In the genomic region with DNA sequence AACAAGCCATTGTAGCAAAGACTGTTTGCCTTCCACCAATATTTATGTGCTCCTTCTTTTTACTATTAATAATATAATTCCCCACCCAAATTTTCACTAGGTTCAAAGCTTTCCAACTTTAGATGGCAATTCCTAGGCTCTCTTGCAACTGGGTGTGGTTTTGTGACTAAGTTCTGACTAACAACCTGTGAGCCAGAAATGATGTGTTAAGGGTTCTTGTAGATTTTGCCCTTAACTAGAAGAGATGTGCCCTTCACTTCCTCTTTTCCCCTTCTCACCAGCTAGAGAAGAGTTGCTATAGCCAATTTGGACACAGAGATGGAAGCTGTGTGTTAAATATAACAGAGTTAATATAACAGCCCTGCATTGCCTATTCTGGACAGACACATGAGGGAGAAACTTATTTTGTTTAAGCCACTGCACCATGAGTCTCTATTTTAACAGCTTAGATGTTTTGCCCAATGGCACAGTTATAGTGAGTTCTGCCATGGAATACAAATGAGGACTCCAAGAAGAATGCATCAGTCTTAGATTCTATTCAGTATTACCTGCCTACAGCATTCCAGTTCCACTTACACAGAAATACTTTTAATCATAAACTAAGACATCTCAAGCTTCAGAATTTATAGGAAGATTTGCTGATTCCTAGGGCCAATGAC, we compare ENCODE assay signal across 11 cellular contexts.
DNase-seq lines count a peak whose midpoint lies in the region; ATAC-seq and TF ChIP-seq lines count a peak whose summit lies in the region.
"Had no signal": no experiment of that assay in that cellular context is flagged by ENCODE, and none has a peak within 500 bp of the region (broad histone marks: within the 10 kb centered on the region; RNA-seq: fewer than 3 reads in every experiment).

No MANE protein-coding gene starts in this region.

- no peak overlapping the region for H3K27ac Mint-ChIP-seq in activated naive CD4-positive, alpha-beta T cell treated with anti-CD3 and anti-CD28 coated beads for 36 hours
- H3K27ac Mint-ChIP-seq in stimulated activated naive B cell treated with anti-CD40 and anti-IgM and Interleukin-4, amounts not matched to agents 10 μg/mL and 1 μg/mL and 100 μg/mL, for 72 hours = peak overlapping the region; percentile 14
- H3K27ac Mint-ChIP-seq in immature natural killer cell = no peak overlapping the region

- peak; percentile 78 to 89 for ATAC-seq in stimulated activated naive B cell treated with anti-CD40 and anti-IgM and Interleukin-4, amounts not matched to agents 10 μg/mL and 1 μg/mL and 100 μg/mL, for 72 hours (replicated peaks)

- CTCF ChIA-PET in activated naive CD4-positive, alpha-beta T cell treated with anti-CD3 and anti-CD28 coated beads for 36 hours (lab: Charles Lee) = no interaction called here

- H3K36me3 Mint-ChIP-seq in activated naive CD4-positive, alpha-beta T cell treated with anti-CD3 and anti-CD28 coated beads for 36 hours (ENCODE audit: low read depth) = no peaks in the 10 kb centered on the region
- H3K36me3 Mint-ChIP-seq in stimulated activated naive B cell treated with anti-CD40 and anti-IgM and Interleukin-4, amounts not matched to agents 10 μg/mL and 1 μg/mL and 100 μg/mL, for 72 hours = no peaks in the 10 kb centered on the region
- no peaks in the 10 kb centered on the region for H3K36me3 Mint-ChIP-seq in immature natural killer cell

- H3K27ac ChIP-seq in spleen = no peak overlapping the region
- H3K27ac ChIP-seq in vagina = no peak overlapping the region

- intact Hi-C loops in activated naive CD4-positive, alpha-beta T cell treated with anti-CD3 and anti-CD28 coated beads for 36 hours (cut with micrococcal nuclease) = loop anchor here (1.0 to 5.0 kb wide), 3 partner anchors 64 to 326 kb away; no protein-coding TSS in a partner anchor
- intact Hi-C loops in spleen (cut with DNase I; ENCODE audit: low total_unique reads) (no loop called here), vagina (cut with DNase I) (no loop called here)

- H3K9me3 Mint-ChIP-seq in activated naive CD4-positive, alpha-beta T cell treated with anti-CD3 and anti-CD28 coated beads for 36 hours = no peaks in the 10 kb centered on the region
- H3K9me3 Mint-ChIP-seq in stimulated activated naive B cell treated with anti-CD40 and anti-IgM and Interleukin-4, amounts not matched to agents 10 μg/mL and 1 μg/mL and 100 μg/mL, for 72 hours = no peaks in the 10 kb centered on the region
- no peaks in the 10 kb centered on the region for H3K9me3 Mint-ChIP-seq in immature natural killer cell

- peak; percentile 9 for DNase-seq in activated naive CD4-positive, alpha-beta T cell treated with anti-CD3 and anti-CD28 coated beads for 36 hours
- DNase-seq in activated naive CD4-positive, alpha-beta T cell (lab: John Stamatoyannopoulos, UW) = no peak
- DNase-seq in NB4 (ENCODE audit: low read depth) (peak; percentile 85), astrocyte of the spinal cord (ENCODE audit: low read depth, low spot score) (peak; percentile 41), spleen (no peak), immature natural killer cell (no peak), vagina (ENCODE audit: extremely low spot score in 2 of 2) (no peak)
- DNase-seq in stimulated activated naive B cell treated with anti-CD40 and anti-IgM and Interleukin-4, amounts not matched to agents 10 μg/mL and 1 μg/mL and 100 μg/mL, for 72 hours = no peak
- DNase-seq: activated CD4-positive, alpha-beta T cell treated with anti-CD3 and anti-CD28 coated beads for 48 hours; NCI-H1092 had no signal

- no peaks in the 10 kb centered on the region for H3K27me3 ChIP-seq in spleen (replicated peaks in 1 of 7)
- no peaks in the 10 kb centered on the region for H3K27me3 ChIP-seq in vagina

- in situ Hi-C loops in astrocyte of the spinal cord (cut with HindIII; ENCODE audit: low sequenced_read_pairs) = no loop called here

- H3K4me3 Mint-ChIP-seq in activated naive CD4-positive, alpha-beta T cell treated with anti-CD3 and anti-CD28 coated beads for 36 hours = no peak overlapping the region
- no peak overlapping the region for H3K4me3 Mint-ChIP-seq in stimulated activated naive B cell treated with anti-CD40 and anti-IgM and Interleukin-4, amounts not matched to agents 10 μg/mL and 1 μg/mL and 100 μg/mL, for 72 hours
- H3K4me3 Mint-ChIP-seq in immature natural killer cell = no peak overlapping the region

- H3K4me3 ChIP-seq in NB4 (ENCODE audit: low read depth, low read length) (no peak overlapping the region), astrocyte of the spinal cord (ENCODE audit: low read depth, low read length) (no peak overlapping the region), spleen (no peak overlapping the region), vagina (no peak overlapping the region)
- H3K4me3 ChIP-seq: smooth muscle cell had no signal

- no peaks in the 10 kb centered on the region for H3K4me1 ChIP-seq in spleen
- no peaks in the 10 kb centered on the region for H3K4me1 ChIP-seq in vagina

- H3K27me3 Mint-ChIP-seq in activated naive CD4-positive, alpha-beta T cell treated with anti-CD3 and anti-CD28 coated beads for 36 hours (ENCODE audit: low read depth) = no peaks in the 10 kb centered on the region
- H3K27me3 Mint-ChIP-seq in stimulated activated naive B cell treated with anti-CD40 and anti-IgM and Interleukin-4, amounts not matched to agents 10 μg/mL and 1 μg/mL and 100 μg/mL, for 72 hours = no peaks in the 10 kb centered on the region
- peaks cover 0 to 2% (median 1%) of the 10 kb centered on the region in 3 donors for H3K27me3 Mint-ChIP-seq in immature natural killer cell (ENCODE audit: low read depth in 3 of 3)

- peaks cover 22% of the 10 kb centered on the region for H3K4me1 Mint-ChIP-seq in activated naive CD4-positive, alpha-beta T cell treated with anti-CD3 and anti-CD28 coated beads for 36 hours (ENCODE audit: low read depth)
- H3K4me1 Mint-ChIP-seq in stimulated activated naive B cell treated with anti-CD40 and anti-IgM and Interleukin-4, amounts not matched to agents 10 μg/mL and 1 μg/mL and 100 μg/mL, for 72 hours = peaks cover 5 to 15% of the 10 kb centered on the region in 2 donors
- no peaks in the 10 kb centered on the region for H3K4me1 Mint-ChIP-seq in immature natural killer cell

- H3K9me3 ChIP-seq in spleen (no peaks in the 10 kb centered on the region), vagina (no peaks in the 10 kb centered on the region)

- TF ChIP-seq POLR2A in NB4 (IDR thresholded peaks at IDR 0.05; ENCODE audit: extremely low read depth, insufficient read length) (no peak), spleen (IDR thresholded peaks at IDR 0.05) (no peak), vagina (IDR thresholded peaks at IDR 0.05) (no peak)

- H3K36me3 ChIP-seq in spleen (no peaks in the 10 kb centered on the region), vagina (no peaks in the 10 kb centered on the region)

- TF ChIP-seq CTCF in NB4 (IDR thresholded peaks at IDR 0.05; ENCODE audit: low read depth, low read length) (no peak), astrocyte of the spinal cord (IDR thresholded peaks at IDR 0.05; ENCODE audit: low read depth, low read length) (no peak), spleen (IDR thresholded peaks at IDR 0.05 in 8 of 11, conservative IDR thresholded peaks at IDR 0.05 in 3 of 11) (no peak), vagina (IDR thresholded peaks at IDR 0.05) (no peak)

Comparison
In these comparisons a context has a peak if more than half of its experiments do, and no peak if none do; other contexts are left out.
1. DNase-seq: peak in activated naive CD4-positive, alpha-beta T cell treated with anti-CD3 and anti-CD28 coated beads for 36 hours (single experiment), NB4 (single experiment) and astrocyte of the spinal cord (single experiment); none in activated naive CD4-positive, alpha-beta T cell (0 of 4), stimulated activated naive B cell treated with anti-CD40 and anti-IgM and Interleukin-4, amounts not matched to agents 10 μg/mL and 1 μg/mL and 100 μg/mL, for 72 hours (single experiment), spleen (single experiment), immature natural killer cell (0 of 3) and vagina (0 of 2).